ENCODE assay signal across 8 cellular contexts in the genomic region with DNA sequence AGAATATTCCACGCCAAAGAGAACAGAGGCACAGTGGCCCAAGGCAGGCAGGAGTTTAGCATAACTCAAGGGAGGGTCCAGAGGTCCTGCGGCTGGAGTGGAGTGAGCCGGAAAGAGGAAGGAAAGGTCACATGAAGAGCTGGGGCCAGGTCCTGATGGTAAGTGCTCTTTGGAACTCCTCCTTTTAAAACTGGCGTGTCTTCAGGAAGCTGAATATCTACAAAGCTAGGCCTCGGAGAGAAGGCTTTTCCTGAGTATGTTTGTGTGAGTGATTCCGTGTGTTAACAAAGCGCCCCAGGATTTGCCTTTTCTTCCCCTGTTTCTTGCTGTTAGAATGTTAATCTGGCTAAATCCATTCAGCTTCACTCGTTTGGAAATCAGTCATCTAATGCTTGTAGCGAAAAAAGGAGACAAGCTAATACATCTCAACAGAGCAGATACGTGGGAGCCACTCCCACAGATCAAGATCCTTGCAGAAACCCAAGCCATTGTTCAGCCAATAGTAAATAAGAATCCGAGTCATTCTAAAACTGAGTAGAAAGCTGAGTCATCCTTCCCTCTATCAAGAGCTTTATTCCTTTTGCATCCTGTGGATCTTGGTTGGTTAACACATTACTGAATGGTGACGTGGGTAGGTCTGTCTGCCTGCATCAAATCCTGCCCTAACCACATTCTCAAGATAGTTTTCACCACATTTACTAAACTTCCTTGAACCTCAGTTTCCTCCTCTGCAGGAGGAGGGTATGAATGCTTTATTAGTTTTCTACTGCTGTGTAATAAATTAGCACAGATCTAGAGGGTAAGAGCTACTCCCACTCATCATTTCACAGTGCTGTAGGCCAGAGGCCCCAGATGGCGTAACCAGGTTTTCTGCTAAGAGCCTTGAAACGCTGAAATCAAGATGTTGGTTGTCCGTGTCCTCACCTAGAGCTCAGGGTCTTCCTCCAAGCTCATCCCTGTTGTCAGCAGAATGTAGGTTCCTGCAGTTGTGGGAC. TPM values are rescaled to one million over a fixed set of nuclear protein-coding genes. Genes with fewer than 3 reads are reported as not detected.
DNase-seq lines count a peak whose midpoint lies in the region; ATAC-seq and TF ChIP-seq lines count a peak whose summit lies in the region.

No MANE protein-coding gene starts in this region.

- H3K9me3 ChIP-seq in stomach = no peaks in the 10 kb centered on the region

- 52 to 60% (median 58%) methylated on average over 15 of the region's 15 CpGs for WGBS in stomach, 5 donors

- no peak for TF ChIP-seq POLR2A in stomach (IDR thresholded peaks at IDR 0.05)

- CTCF ChIA-PET in Calu3 (lab: Charles Lee) = interaction anchor here (0.7 to 1.9 kb wide), 6 partner anchors 9 to 95 kb away, joined by 3 to 7 read pairs (median 4); no protein-coding TSS in a partner anchor

- DNase-seq in Calu3 (peak; percentile 51), SIG-M5 treated with dmso at 0.1 percent for 504 hours (lab: John Stamatoyannopoulos, UW; ENCODE audit: unreplicated experiment) (peak; percentile 98), left lobe of liver (ENCODE audit: low spot score) (no peak), stomach (no peak), occipital lobe (lab: John Stamatoyannopoulos, UW) (no peak)

- TF ChIP-seq EP300 in stomach (IDR thresholded peaks at IDR 0.05) = no peak

- TSS peak; percentile 99 for BruUV-seq in Calu3 (replicated peaks; lab: Mats Ljungman, UMichigan)

- H3K36me3 Mint-ChIP-seq in Calu3 (ENCODE audit: insufficient read depth, unreplicated experiment) (peaks cover 9% of the 10 kb centered on the region), brain (no peaks in the 10 kb centered on the region)

- peaks cover 7 to 23% (median 12%) of the 10 kb centered on the region in 4 donors for H3K4me1 ChIP-seq in stomach

- H3K27me3 Mint-ChIP-seq in Calu3 (ENCODE audit: unreplicated experiment) = no peaks in the 10 kb centered on the region
- H3K27me3 Mint-ChIP-seq in brain = peaks cover 3% of the 10 kb centered on the region

- peak; percentile 78 for ATAC-seq in GM19395 (IDR thresholded peaks at IDR 0.05; ENCODE audit: unreplicated experiment)
- peak; percentile 90 for ATAC-seq in HG03378 (IDR thresholded peaks at IDR 0.05; ENCODE audit: unreplicated experiment)
- peak; percentile 69 for ATAC-seq in left lobe of liver

- H3K27ac ChIP-seq in stomach = peak overlapping the region in 4 of 5 donors; percentile 12 to 54 (median 24)

- no peaks in the 10 kb centered on the region for H3K36me3 ChIP-seq in stomach

- H3K4me3 ChIP-seq in stomach = no peak overlapping the region

- peak overlapping the region; percentile 98 for H3K27ac Mint-ChIP-seq in Calu3 (ENCODE audit: unreplicated experiment)
- H3K27ac Mint-ChIP-seq in brain = peak overlapping the region; percentile 63 to 97 (median 95)

- peak overlapping the region; percentile 56 for H3K4me3 Mint-ChIP-seq in Calu3 (ENCODE audit: low read depth, unreplicated experiment)
- peak overlapping the region; percentile 4 to 62 (median 26) for H3K4me3 Mint-ChIP-seq in brain

- H3K9me3 Mint-ChIP-seq in Calu3 (ENCODE audit: low read depth, unreplicated experiment) (no peaks in the 10 kb centered on the region), brain (no peaks in the 10 kb centered on the region)

- intact Hi-C loops in Calu3 (cut with micrococcal nuclease; ENCODE audit: unreplicated experiment) (no loop called here), stomach (cut with DNase I; ENCODE audit: low total_unique reads) (no loop called here)

- peaks cover 23% of the 10 kb centered on the region for H3K4me1 Mint-ChIP-seq in Calu3 (ENCODE audit: low read depth, unreplicated experiment)
- peaks cover 28% of the 10 kb centered on the region for H3K4me1 Mint-ChIP-seq in brain

- H3K27me3 ChIP-seq in stomach = no peaks in the 10 kb centered on the region

- no peak for TF ChIP-seq CTCF in Calu3 (IDR thresholded peaks at IDR 0.05; ENCODE audit: unreplicated experiment)
- TF ChIP-seq CTCF in brain (conservative IDR thresholded peaks at IDR 0.05) = no peak
- no peak for TF ChIP-seq CTCF in stomach (IDR thresholded peaks at IDR 0.05)

RNA-seq across cellular contexts. Expression of a gene that starts 43.2 kb away (rescaled TPM):
- total RNA-seq in Calu3 (2022) (86.6 and 106 TPM in 2 replicates), left lobe of liver (56.5 TPM), stomach (100 to 1,000 TPM; 124 to 448 (median 207) TPM), occipital lobe (1.6 TPM)
- polyA plus RNA-seq in brain (ENCODE audit: insufficient read depth, low read depth, low replicate concordance) (0.97 TPM), stomach (10 to 100 TPM; 18.5 to 66.9 (median 34.5) TPM)

Comparison
In these comparisons a context has a peak if more than half of its experiments do, and no peak if none do; other contexts are left out.
1. DNase-seq: peak in Calu3 (single experiment) and SIG-M5 treated with dmso at 0.1 percent for 504 hours (single experiment); none in left lobe of liver (single experiment), stomach (single experiment) and occipital lobe (single experiment).
2. RNA of a gene that starts 43.2 kb away (total RNA-seq): 124 to 448 TPM in stomach, 86.6 to 106 TPM in Calu3 and 56.5 TPM in left lobe of liver (single experiment); 1.6 TPM in occipital lobe (single experiment); every median in the first group is over 10 times any median in the second.
3. Peak in every context shown above with its lines, with median percentiles within 50 percentile points of each other: ATAC-seq.